10 cellular contexts compared by ENCODE assay signal in genomic region chr3:25454411-25454927, GRCh38. TPM values are rescaled to one million over a fixed set of nuclear protein-coding genes. Genes with fewer than 3 reads are reported as not detected.
DNase-seq lines count a peak whose midpoint lies in the region; ATAC-seq and TF ChIP-seq lines count a peak whose summit lies in the region.
"Had no signal": no experiment of that assay in that cellular context is flagged by ENCODE, and none has a peak within 500 bp of the region (broad histone marks: within the 10 kb centered on the region; RNA-seq: fewer than 3 reads in every experiment).

No MANE protein-coding gene starts in this region.

- TF ChIP-seq EP300 in gastroesophageal sphincter (IDR thresholded peaks at IDR 0.05) = no peak

- CTCF ChIA-PET in Calu3 (lab: Charles Lee) = interaction anchor here (0.9 to 2.1 kb wide), 7 partner anchors 10 to 161 kb away, joined by 3 to 13 read pairs (median 4); partner anchors contain the start of gene RARB
- CTCF ChIA-PET in activated CD4-positive, alpha-beta memory T cell treated with anti-CD3 and anti-CD28 coated beads, Interleukin-2, amount 10 ng/mL, durations not matched to agents 7 days and 5 days (lab: Charles Lee) = interaction anchor here (1.4 kb wide), 1 partner anchor 13 kb away, joined by 4 read pairs; no protein-coding TSS in a partner anchor

- BruUV-seq in Calu3 (replicated peaks; lab: Mats Ljungman, UMichigan) = no TSS peak

- peak overlapping the region; percentile 56 for H3K4me3 Mint-ChIP-seq in Calu3 (ENCODE audit: low read depth, unreplicated experiment)
- H3K4me3 Mint-ChIP-seq in activated CD4-positive, alpha-beta memory T cell treated with anti-CD3 and anti-CD28 coated beads, Interleukin-2, amount 10 ng/mL, durations not matched to agents 7 days and 5 days = no peak overlapping the region

- ATAC-seq in RWPE2 (ENCODE audit: low read depth) (peak; percentile 14; the same call in 1 of the 3 replicates), gastroesophageal sphincter (no peak)

- 46 to 52% methylated on average over 3 to 5 of the region's 5 CpGs for WGBS in gastroesophageal sphincter (ENCODE audit: low coverage in 1 of 2), 2 donors

- TF ChIP-seq CTCF in Calu3 (IDR thresholded peaks at IDR 0.05; ENCODE audit: unreplicated experiment) (no peak), RWPE2 (IDR thresholded peaks at IDR 0.05; ENCODE audit: poor library complexity, severe bottlenecking) (no peak), gastroesophageal sphincter (IDR thresholded peaks at IDR 0.05) (no peak), retinal pigment epithelial cell (conservative IDR thresholded peaks at IDR 0.05; ENCODE audit: low read depth, low read length) (no peak)

- H3K4me1 ChIP-seq in RWPE2 (ENCODE audit: insufficient read depth, poor library complexity, severe bottlenecking) = peaks cover 8% of the 10 kb centered on the region
- H3K4me1 ChIP-seq in gastroesophageal sphincter = peaks cover 21 to 91% (median 41%) of the 10 kb centered on the region in 3 donors

- H3K27ac ChIP-seq in RWPE2 (ENCODE audit: poor library complexity, severe bottlenecking) (peak overlapping the region; percentile 7), gastroesophageal sphincter (peak overlapping the region; percentile 70 to 88 (median 80))

- DNase-seq in Calu3 = no peak
- no peak for DNase-seq in RWPE2 (ENCODE audit: low spot score)
- DNase-seq in retinal pigment epithelial cell (ENCODE audit: low read depth) = no peak
- no peak for DNase-seq in hepatic stellate cell (ENCODE audit: low spot score)
- DNase-seq in activated CD4-positive, alpha-beta memory T cell treated with anti-CD3 and anti-CD28 coated beads, Interleukin-2, amount 10 ng/mL, durations not matched to agents 7 days and 5 days = no peak
- no peak for DNase-seq in DMS53 (lab: John Stamatoyannopoulos, UW)
- DNase-seq in NCI-H526 treated with DMSO at 0.1 percent for 48 hours (lab: John Stamatoyannopoulos, UW) = no peak
- DNase-seq: effector memory CD4-positive, alpha-beta T cell; pancreas had no signal

- peaks cover 35% of the 10 kb centered on the region for H3K36me3 Mint-ChIP-seq in Calu3 (ENCODE audit: insufficient read depth, unreplicated experiment)
- H3K36me3 Mint-ChIP-seq in activated CD4-positive, alpha-beta memory T cell treated with anti-CD3 and anti-CD28 coated beads, Interleukin-2, amount 10 ng/mL, durations not matched to agents 7 days and 5 days (ENCODE audit: low read depth) = no peaks in the 10 kb centered on the region

- H3K4me1 Mint-ChIP-seq in Calu3 (ENCODE audit: low read depth, unreplicated experiment) = peaks cover 74% of the 10 kb centered on the region
- no peaks in the 10 kb centered on the region for H3K4me1 Mint-ChIP-seq in activated CD4-positive, alpha-beta memory T cell treated with anti-CD3 and anti-CD28 coated beads, Interleukin-2, amount 10 ng/mL, durations not matched to agents 7 days and 5 days

- peak overlapping the region; percentile 83 for H3K27ac Mint-ChIP-seq in Calu3 (ENCODE audit: unreplicated experiment)
- no peak overlapping the region for H3K27ac Mint-ChIP-seq in activated CD4-positive, alpha-beta memory T cell treated with anti-CD3 and anti-CD28 coated beads, Interleukin-2, amount 10 ng/mL, durations not matched to agents 7 days and 5 days

- no peaks in the 10 kb centered on the region for H3K9me3 ChIP-seq in RWPE2 (ENCODE audit: severe bottlenecking)
- H3K9me3 ChIP-seq in gastroesophageal sphincter = no peaks in the 10 kb centered on the region
- H3K9me3 ChIP-seq: pancreas had no signal

- H3K4me3 ChIP-seq in RWPE2 (ENCODE audit: severe bottlenecking) (no peak overlapping the region), gastroesophageal sphincter (peak overlapping the region in 1 of 2 donors; percentile 0), retinal pigment epithelial cell (ENCODE audit: low read length) (peak overlapping the region; percentile 13)
- H3K4me3 ChIP-seq: pancreas had no signal

- H3K27me3 ChIP-seq in RWPE2 (ENCODE audit: insufficient read depth, poor library complexity, severe bottlenecking) = no peaks in the 10 kb centered on the region
- H3K27me3 ChIP-seq in gastroesophageal sphincter = no peaks in the 10 kb centered on the region
- H3K27me3 ChIP-seq: pancreas had no signal

- H3K27me3 Mint-ChIP-seq in Calu3 (ENCODE audit: unreplicated experiment) = no peaks in the 10 kb centered on the region
- peaks cover 1% of the 10 kb centered on the region for H3K27me3 Mint-ChIP-seq in activated CD4-positive, alpha-beta memory T cell treated with anti-CD3 and anti-CD28 coated beads, Interleukin-2, amount 10 ng/mL, durations not matched to agents 7 days and 5 days

- intact Hi-C loops in Calu3 (cut with micrococcal nuclease; ENCODE audit: unreplicated experiment) = loop anchor here (2.0 kb wide), 1 partner anchor 18 kb away; no protein-coding TSS in a partner anchor

- no peaks in the 10 kb centered on the region for H3K9me3 Mint-ChIP-seq in Calu3 (ENCODE audit: low read depth, unreplicated experiment)
- H3K9me3 Mint-ChIP-seq in activated CD4-positive, alpha-beta memory T cell treated with anti-CD3 and anti-CD28 coated beads, Interleukin-2, amount 10 ng/mL, durations not matched to agents 7 days and 5 days = no peaks in the 10 kb centered on the region

- POLR2A ChIA-PET in activated CD4-positive, alpha-beta memory T cell treated with anti-CD3 and anti-CD28 coated beads, Interleukin-2, amount 10 ng/mL, durations not matched to agents 7 days and 5 days (lab: Charles Lee) = no interaction called here

- no peak for TF ChIP-seq POLR2A in gastroesophageal sphincter (IDR thresholded peaks at IDR 0.05)

- no peaks in the 10 kb centered on the region for H3K36me3 ChIP-seq in RWPE2 (ENCODE audit: low read depth)
- no peaks in the 10 kb centered on the region for H3K36me3 ChIP-seq in gastroesophageal sphincter
- H3K36me3 ChIP-seq: pancreas had no signal

RNA-seq across cellular contexts. Expression of gene RARB, which starts 26.4 kb away (rescaled TPM):
- total RNA-seq in Calu3 (2022) (29.8 and 31.3 TPM in 2 replicates), gastroesophageal sphincter (10 to 100 TPM; 13.1 to 45.8 (median 25.3) TPM)
- not detected for total RNA-seq in activated CD4-positive, alpha-beta memory T cell treated with anti-CD3 and anti-CD28 coated beads, Interleukin-2, amount 10 ng/mL, durations not matched to agents 7 days and 5 days

Comparison
In these comparisons a context has a peak if more than half of its experiments do, and no peak if none do; other contexts are left out.
1. RNA of gene RARB, which starts 26.4 kb away (total RNA-seq): 29.8 to 31.3 TPM in Calu3 and 13.1 to 45.8 TPM in gastroesophageal sphincter; not detected in activated CD4-positive, alpha-beta memory T cell treated with anti-CD3 and anti-CD28 coated beads, Interleukin-2, amount 10 ng/mL, durations not matched to agents 7 days and 5 days; every median in the first group is over 10 times any median in the second.